8 cellular contexts compared by ENCODE assay signal in the genomic region with DNA sequence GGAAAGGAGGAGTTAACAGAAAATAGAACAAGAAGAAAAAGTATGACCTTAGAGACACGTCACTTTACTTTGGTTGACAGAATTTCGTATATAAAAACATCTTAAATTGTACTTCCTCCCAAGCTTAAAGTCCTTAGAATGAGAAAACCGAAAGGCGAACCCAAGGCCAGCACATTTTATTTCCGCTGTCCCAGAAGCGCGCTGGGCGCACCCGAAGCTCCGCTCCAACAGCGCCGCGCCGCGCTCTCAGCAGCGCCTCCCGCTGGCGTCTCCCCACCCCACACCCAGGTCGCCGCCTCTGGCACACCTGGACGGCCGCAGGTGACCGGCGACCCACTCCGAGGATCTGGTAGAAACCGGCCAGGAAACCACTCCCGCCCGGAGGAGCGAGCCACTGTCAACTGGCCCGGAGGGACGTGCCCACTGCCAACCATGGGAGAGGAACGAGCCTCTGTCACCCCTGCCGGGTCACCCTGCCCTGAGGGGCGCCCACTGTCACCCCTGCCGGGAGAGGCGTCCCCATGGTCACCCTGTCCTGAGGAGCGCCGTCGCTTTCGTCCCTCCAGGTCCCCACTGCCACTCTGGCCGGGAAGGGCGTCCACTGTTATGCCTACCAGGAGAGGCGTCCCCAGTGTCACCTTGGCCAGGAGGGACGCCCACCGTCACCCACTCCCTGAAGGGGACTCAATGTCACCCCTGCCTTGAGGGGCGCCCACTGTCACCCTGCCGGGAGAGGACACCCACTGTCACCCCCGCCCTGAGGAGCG. TPM values are rescaled to one million over a fixed set of nuclear protein-coding genes. Genes with fewer than 3 reads are reported as not detected.
DNase-seq lines count a peak whose midpoint lies in the region; ATAC-seq and TF ChIP-seq lines count a peak whose summit lies in the region.

No MANE protein-coding gene starts in this region.

- H3K9me2 ChIP-seq in DOHH2 (replicated peaks; ENCODE audit: control insufficient read depth, low read length): no peaks in the 10 kb centered on the region

- H3K27ac Mint-ChIP-seq in activated naive CD4-positive, alpha-beta T cell treated with anti-CD3 and anti-CD28 coated beads for 36 hours: peak overlapping the region; percentile 50

- H4K20me1 ChIP-seq in DOHH2 (ENCODE audit: control insufficient read depth, insufficient read depth, low read depth, low read length): no peaks in the 10 kb centered on the region

- H3K27me3 Mint-ChIP-seq in activated naive CD4-positive, alpha-beta T cell treated with anti-CD3 and anti-CD28 coated beads for 36 hours (ENCODE audit: low read depth): no peaks in the 10 kb centered on the region

- H3K9me3 Mint-ChIP-seq in activated naive CD4-positive, alpha-beta T cell treated with anti-CD3 and anti-CD28 coated beads for 36 hours: no peaks in the 10 kb centered on the region

- H3F3A ChIP-seq in DOHH2 (ENCODE audit: control insufficient read depth, insufficient read depth): peaks cover 4% of the 10 kb centered on the region; the same call in 1 of the 2 replicates

- H3K4me1 ChIP-seq in DOHH2 (ENCODE audit: control insufficient read depth, low read length): peaks cover 27% of the 10 kb centered on the region
- no peaks in the 10 kb centered on the region for H3K4me1 ChIP-seq in cardiac muscle cell (ENCODE audit: low read depth)
- no peaks in the 10 kb centered on the region for H3K4me1 ChIP-seq in urinary bladder (ENCODE audit: insufficient read depth)

- CTCF ChIA-PET in activated naive CD4-positive, alpha-beta T cell treated with anti-CD3 and anti-CD28 coated beads for 36 hours (lab: Charles Lee): interaction anchor here (0.7 to 2.4 kb wide), 21 partner anchors 18 to 341 kb away, joined by 3 to 17 read pairs (median 5); partner anchors contain the start of gene PRR18

- H3K4me1 Mint-ChIP-seq in activated naive CD4-positive, alpha-beta T cell treated with anti-CD3 and anti-CD28 coated beads for 36 hours (ENCODE audit: low read depth): peaks cover 5% of the 10 kb centered on the region

- no peaks in the 10 kb centered on the region for H3K9me3 ChIP-seq in DOHH2 (ENCODE audit: control insufficient read depth, insufficient read depth, low read length)
- H3K9me3 ChIP-seq in cardiac muscle cell (ENCODE audit: low read depth): no peaks in the 10 kb centered on the region

- H3K4me3 Mint-ChIP-seq in activated naive CD4-positive, alpha-beta T cell treated with anti-CD3 and anti-CD28 coated beads for 36 hours: peak overlapping the region; percentile 85

- intact Hi-C loops in activated naive CD4-positive, alpha-beta T cell treated with anti-CD3 and anti-CD28 coated beads for 36 hours (cut with micrococcal nuclease): loop anchor here (1.0 to 10.0 kb wide), 4 partner anchors 69 to 617 kb away; partner anchors contain the start of genes CEP43, RNASET2 and TBXT
- intact Hi-C loops in posterior vena cava (cut with DNase I): no loop called here

- no peaks in the 10 kb centered on the region for H3K36me3 Mint-ChIP-seq in activated naive CD4-positive, alpha-beta T cell treated with anti-CD3 and anti-CD28 coated beads for 36 hours (ENCODE audit: low read depth)

- 0 out of 2 replicates have a peak, but pooled peaks cover 3% of the 10 kb centered on the region for H3K36me3 ChIP-seq in DOHH2 (ENCODE audit: control insufficient read depth, low read length)
- H3K36me3 ChIP-seq in cardiac muscle cell: no peaks in the 10 kb centered on the region
- no peaks in the 10 kb centered on the region for H3K36me3 ChIP-seq in urinary bladder (ENCODE audit: insufficient read depth)

- peak; percentile 92 for TF ChIP-seq CTCF in DOHH2 (IDR thresholded peaks at IDR 0.05; ENCODE audit: low read depth, low read length, poor library complexity, severe bottlenecking)
- peak; percentile 71 for TF ChIP-seq CTCF in cardiac muscle cell (IDR thresholded peaks at IDR 0.05; ENCODE audit: low read depth, low read length)

- ATAC-seq in GM21526 (IDR thresholded peaks at IDR 0.05; ENCODE audit: low FRiP score, unreplicated experiment): peak; percentile 53

- H3K27me3 ChIP-seq in DOHH2 (ENCODE audit: control insufficient read depth, low read length): no peaks in the 10 kb centered on the region
- H3K27me3 ChIP-seq in cardiac muscle cell: no peaks in the 10 kb centered on the region

- H3K27ac ChIP-seq in DOHH2 (ENCODE audit: low read depth, low read length): peak overlapping the region; percentile 36
- H3K27ac ChIP-seq in cardiac muscle cell: peak overlapping the region; percentile 78
- H3K27ac ChIP-seq in urinary bladder (ENCODE audit: low read depth): peak overlapping the region; percentile 59

- DNase-seq in HuH-7 (ENCODE audit: low spot score) (peak; percentile 79), SHP77 (lab: John Stamatoyannopoulos, UW) (peak; percentile 31 to 76), cardiac muscle cell (ENCODE audit: low read depth in 1 of 2, low spot score in 1 of 2) (peak; percentile 54 to 73), posterior vena cava (ENCODE audit: low spot score) (peak; percentile 91)
- peak; percentile 80 for DNase-seq in activated naive CD4-positive, alpha-beta T cell treated with anti-CD3 and anti-CD28 coated beads for 36 hours

- H3K79me2 ChIP-seq in DOHH2 (ENCODE audit: control insufficient read depth, low read length): peaks cover 64% of the 10 kb centered on the region

- peak overlapping the region; percentile 99 for H3K4me2 ChIP-seq in DOHH2 (ENCODE audit: low read length)

- peak overlapping the region; percentile 85 for H3K4me3 ChIP-seq in DOHH2 (ENCODE audit: low read length)
- peak overlapping the region; percentile 67 for H3K4me3 ChIP-seq in cardiac muscle cell
- peak overlapping the region; percentile 95 for H3K4me3 ChIP-seq in urinary bladder (ENCODE audit: low read depth, low read length)

- WGBS in urinary bladder: under 1% methylated on average over 49 of the region's 49 CpGs

RNA-seq across cellular contexts. Expression of gene MPC1, which starts 0.8 kb away (rescaled TPM):
- total RNA-seq in activated naive CD4-positive, alpha-beta T cell treated with anti-CD3 and anti-CD28 coated beads for 36 hours: 10 to 100 TPM; 16.6 to 18.7 TPM
- total RNA-seq in cardiac muscle cell (28.5 and 52.8 TPM in 2 replicates), posterior vena cava (10 to 100 TPM; 50.9 to 66.3 TPM), urinary bladder (40.9 TPM)
- polyA plus RNA-seq in cardiac muscle cell (67.2 and 122 TPM in 2 replicates), urinary bladder (71.4 TPM)

RNA-seq across cellular contexts. Expression of gene SFT2D1, which starts 39.6 kb away (rescaled TPM):
- 10 to 100 TPM; 53.1 to 53.3 TPM for total RNA-seq in activated naive CD4-positive, alpha-beta T cell treated with anti-CD3 and anti-CD28 coated beads for 36 hours
- 26.5 and 36.4 TPM in 2 replicates for total RNA-seq in cardiac muscle cell
- 63.3 and 63.7 TPM in 2 replicates for polyA plus RNA-seq in cardiac muscle cell
- 10 to 100 TPM; 28.6 to 29.2 TPM for total RNA-seq in posterior vena cava
- total RNA-seq in urinary bladder: 37.4 TPM
- polyA plus RNA-seq in urinary bladder: 47.2 TPM

Comparison
In these comparisons a context has a peak if more than half of its experiments do, and no peak if none do; other contexts are left out.
1. Peak in every context shown above with its lines: DNase-seq, ATAC-seq, H3K4me3 ChIP-seq and H3K27ac ChIP-seq.